ENCODE assay signal across 1 cellular context in the genomic region with DNA sequence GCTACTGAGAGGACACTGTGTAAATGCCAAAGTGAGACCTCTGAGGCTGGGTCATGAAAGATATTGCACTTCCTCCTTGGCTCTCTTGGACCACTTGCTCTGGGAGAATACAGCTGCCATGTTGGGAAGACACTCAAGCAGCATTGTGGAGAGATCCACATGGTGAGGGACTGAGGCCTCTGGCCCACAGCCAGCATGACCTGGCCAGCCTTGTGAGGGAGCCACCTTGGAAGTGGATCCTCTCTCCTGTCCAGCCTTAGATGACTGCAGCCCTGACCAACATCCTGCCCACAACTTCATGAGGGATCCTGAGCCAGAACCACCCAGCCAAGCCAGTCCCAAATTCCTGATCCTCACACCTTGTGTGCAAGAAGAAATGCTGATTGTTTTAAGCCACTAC.
TF ChIP-seq lines count a peak whose summit lies in the region.

No MANE protein-coding gene starts in this region.

TF ChIP-seq in A549, 52 proteins besides CTCF, POLR2A, EP300 and RAD21 (continued from another document):
- no peak for TF ChIP-seq RARB (CRISPR knock-in tag; IDR thresholded peaks at IDR 0.05)
- TF ChIP-seq ZFP36 (IDR thresholded peaks at IDR 0.05; ENCODE audit: borderline replicate concordance, partially characterized antibody) = no peak
- TF ChIP-seq NR3C1 (IDR thresholded peaks at IDR 0.05) = no peak
